In the genomic region with DNA sequence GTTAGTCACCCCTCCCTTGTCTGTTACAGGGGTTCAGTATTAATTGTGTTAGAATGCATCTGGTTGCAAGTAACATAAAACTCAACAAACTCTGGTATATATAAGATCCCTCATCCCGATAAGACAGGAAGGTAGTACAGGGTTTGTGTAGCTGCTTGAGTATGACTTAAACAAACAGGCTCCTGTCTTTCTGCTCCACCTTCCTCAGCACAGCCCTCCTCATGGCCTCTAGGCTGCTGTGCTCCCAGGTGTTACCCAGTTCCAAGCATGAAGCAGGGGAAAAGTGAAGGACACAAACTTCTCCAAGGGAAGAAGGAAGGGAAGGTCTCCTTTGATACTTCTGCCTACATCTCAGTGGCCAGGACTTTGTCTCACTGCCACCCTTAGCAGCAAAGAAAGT, we compare ENCODE assay signal across 1 cellular context.
TF ChIP-seq lines count a peak whose summit lies in the region.

No MANE protein-coding gene starts in this region.

TF ChIP-seq in HCT116, 20 proteins besides CTCF, POLR2A, EP300 and RAD21:
- TF ChIP-seq SRF (IDR thresholded peaks at IDR 0.05; ENCODE audit: low read depth) (no peak), EGR1 (IDR thresholded peaks at IDR 0.05; ENCODE audit: low read depth) (no peak), EZH2 (IDR thresholded peaks at IDR 0.05) (no peak), EZH2phosphoT487 (IDR thresholded peaks at IDR 0.05; ENCODE audit: borderline replicate concordance) (no peak)
